Comparison of ENCODE assay signal across 18 cellular contexts in the genomic region with DNA sequence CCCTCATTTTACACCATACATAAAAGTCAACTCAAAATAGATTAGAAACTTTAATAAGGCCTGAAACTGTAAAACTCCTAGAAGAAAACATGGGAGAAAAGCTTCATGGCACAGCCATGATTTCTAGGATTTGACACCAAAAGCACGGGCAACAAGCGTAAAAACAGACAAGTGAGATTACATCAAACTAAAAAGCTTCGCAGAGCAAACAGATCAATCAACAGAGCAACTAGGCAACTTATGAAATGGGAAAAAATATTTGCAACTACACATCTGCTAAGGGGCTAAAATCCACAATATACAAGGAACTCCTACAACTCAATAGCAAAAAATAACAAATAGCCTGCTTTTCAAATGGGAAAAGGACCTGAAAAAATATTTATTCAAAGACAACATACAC. TPM values are rescaled to one million over a fixed set of nuclear protein-coding genes. Genes with fewer than 3 reads are reported as not detected.
DNase-seq lines count a peak whose midpoint lies in the region; ATAC-seq and TF ChIP-seq lines count a peak whose summit lies in the region.
"Had no signal": no experiment of that assay in that cellular context is flagged by ENCODE, and none has a peak within 500 bp of the region (broad histone marks: within the 10 kb centered on the region; RNA-seq: fewer than 3 reads in every experiment).

No MANE protein-coding gene starts in this region.

- TF ChIP-seq POLR2A in right lobe of liver (IDR thresholded peaks at IDR 0.05): no peak

- H3K27me3 Mint-ChIP-seq in natural killer cell (ENCODE audit: low read depth in 2 of 2): no peaks in the 10 kb centered on the region
- no peaks in the 10 kb centered on the region for H3K27me3 Mint-ChIP-seq in natural killer cell treated with Interleukin-12 subunit alpha and Interleukin-12 subunit beta and Interleukin-15 and Interleukin-18, amount 100 ng/mL, for 72 hours
- H3K27me3 Mint-ChIP-seq in type B pancreatic cell: no peaks in the 10 kb centered on the region

- H3K4me3 Mint-ChIP-seq in natural killer cell (peak overlapping the region; percentile 19), type B pancreatic cell (no peak overlapping the region)
- no peak overlapping the region for H3K4me3 Mint-ChIP-seq in natural killer cell treated with Interleukin-12 subunit alpha and Interleukin-12 subunit beta and Interleukin-15 and Interleukin-18, amount 100 ng/mL, for 72 hours
- H3K4me3 Mint-ChIP-seq: CD14-positive monocyte, GM23338 had no signal

- H3K27ac ChIP-seq in VCaP (peak overlapping the region; percentile 2; the same call in 1 of the 2 replicates), right lobe of liver (peak overlapping the region in 2 of 3 donors; percentile 8 to 29), right atrium auricular region (no peak overlapping the region)
- H3K27ac ChIP-seq: SK-N-MC had no signal

- peak overlapping the region; percentile 29 to 49 for H3K27ac Mint-ChIP-seq in natural killer cell
- peak overlapping the region in 1 of 2 donors; percentile 30 for H3K27ac Mint-ChIP-seq in natural killer cell treated with Interleukin-12 subunit alpha and Interleukin-12 subunit beta and Interleukin-15 and Interleukin-18, amount 100 ng/mL, for 72 hours
- peak overlapping the region; percentile 26 for H3K27ac Mint-ChIP-seq in type B pancreatic cell
- H3K27ac Mint-ChIP-seq: GM23338 had no signal

- no peak overlapping the region for H3K4me3 ChIP-seq in right lobe of liver
- H3K4me3 ChIP-seq in BE2C (ENCODE audit: low read depth, low read length): no peak overlapping the region
- H3K4me3 ChIP-seq in right atrium auricular region: no peak overlapping the region
- H3K4me3 ChIP-seq: GM23338, MG63, SK-N-MC had no signal

- H3K4me1 Mint-ChIP-seq in natural killer cell (peaks cover 78 to 82% of the 10 kb centered on the region in 2 donors), type B pancreatic cell (ENCODE audit: unreplicated experiment) (no peaks in the 10 kb centered on the region)
- peaks cover 68% of the 10 kb centered on the region in 2 donors for H3K4me1 Mint-ChIP-seq in natural killer cell treated with Interleukin-12 subunit alpha and Interleukin-12 subunit beta and Interleukin-15 and Interleukin-18, amount 100 ng/mL, for 72 hours (ENCODE audit: low read depth in 2 of 2)
- H3K4me1 Mint-ChIP-seq: GM23338 had no signal

- ATAC-seq in natural killer cell (no peak), right lobe of liver (peak in 3 of 4 donors; percentile 57 to 66 (median 58))
- no peak for ATAC-seq in natural killer cell treated with Interleukin-12 subunit alpha and Interleukin-12 subunit beta and Interleukin-15 and Interleukin-18, amount 100 ng/mL, for 72 hours
- ATAC-seq: GM23338 had no signal

- H3K36me3 Mint-ChIP-seq in natural killer cell: no peaks in the 10 kb centered on the region
- H3K36me3 Mint-ChIP-seq in natural killer cell treated with Interleukin-12 subunit alpha and Interleukin-12 subunit beta and Interleukin-15 and Interleukin-18, amount 100 ng/mL, for 72 hours: peaks cover 13% of the 10 kb centered on the region
- peaks cover 60% of the 10 kb centered on the region for H3K36me3 Mint-ChIP-seq in type B pancreatic cell

- WGBS in right lobe of liver (ENCODE audit: insufficient coverage, low coverage, low lambda C conversion rate, missing lambda C conversion rate): 26% methylated on average over 3 of the region's 3 CpGs

- no peaks in the 10 kb centered on the region for H3K36me3 ChIP-seq in right lobe of liver
- no peaks in the 10 kb centered on the region for H3K36me3 ChIP-seq in BE2C
- H3K36me3 ChIP-seq in right atrium auricular region: no peaks in the 10 kb centered on the region

- H3K9me3 Mint-ChIP-seq in natural killer cell (no peaks in the 10 kb centered on the region), type B pancreatic cell (peaks cover 6% of the 10 kb centered on the region)
- peaks cover 3% of the 10 kb centered on the region for H3K9me3 Mint-ChIP-seq in natural killer cell treated with Interleukin-12 subunit alpha and Interleukin-12 subunit beta and Interleukin-15 and Interleukin-18, amount 100 ng/mL, for 72 hours

- no peak for DNase-seq in natural killer cell
- DNase-seq in natural killer cell treated with Interleukin-12 subunit alpha and Interleukin-12 subunit beta and Interleukin-15 and Interleukin-18, amount 100 ng/mL, for 72 hours (ENCODE audit: low spot score): no peak
- no peak for DNase-seq in right lobe of liver
- no peak for DNase-seq in type B pancreatic cell (ENCODE audit: extremely low spot score, unreplicated experiment)
- DNase-seq in BE2C: no peak
- no peak for DNase-seq in AG08396 (ENCODE audit: low spot score)
- DNase-seq in right atrium auricular region (ENCODE audit: low spot score): no peak
- DNase-seq: Calu3, DMS53, Karpas-422, MG63, NCI-H1092 treated with DMSO at 0.1 percent for 48 hours, NCI-H510A treated with DMSO at 0.1 percent for 48 hours, Right ventricle myocardium superior had no signal

- TF ChIP-seq CTCF in natural killer cell (IDR thresholded peaks at IDR 0.05) (no peak), VCaP (conservative IDR thresholded peaks at IDR 0.05) (no peak), right lobe of liver (IDR thresholded peaks at IDR 0.05) (no peak), type B pancreatic cell (conservative IDR thresholded peaks at IDR 0.05) (no peak), BE2C (IDR thresholded peaks at IDR 0.05; ENCODE audit: low read depth, low read length) (no peak), right atrium auricular region (IDR thresholded peaks at IDR 0.05) (no peak)

- no peaks in the 10 kb centered on the region for H3K27me3 ChIP-seq in right lobe of liver
- H3K27me3 ChIP-seq in BE2C: no peaks in the 10 kb centered on the region
- no peaks in the 10 kb centered on the region for H3K27me3 ChIP-seq in right atrium auricular region
- H3K27me3 ChIP-seq: MG63 had no signal

- H3K9me3 ChIP-seq in right lobe of liver (no peaks in the 10 kb centered on the region), BE2C (no peaks in the 10 kb centered on the region; the same call in 1 of the 2 replicates), right atrium auricular region (peaks cover 0 to 13% of the 10 kb centered on the region in 2 donors)

- intact Hi-C loops in natural killer cell (cut with micrococcal nuclease) (no loop called here), right lobe of liver (cut with DNase I) (no loop called here)

- H3K4me1 ChIP-seq in right lobe of liver (peaks cover 0 to 35% (median 14%) of the 10 kb centered on the region in 4 donors), BE2C (no peaks in the 10 kb centered on the region), right atrium auricular region (peaks cover 0 to 17% of the 10 kb centered on the region in 2 donors)

RNA-seq across cellular contexts. Expression of a gene that starts 26.1 kb away (rescaled TPM):
- 10 to 100 TPM; 61.1 to 72.5 (median 62.8) TPM for total RNA-seq in natural killer cell
- total RNA-seq in natural killer cell treated with Interleukin-12 subunit alpha and Interleukin-12 subunit beta and Interleukin-15 and Interleukin-18, amount 100 ng/mL, for 72 hours: 10 to 100 TPM; 40.9 to 51.8 TPM
- 10 to 100 TPM; 14.3 to 22.6 (median 20.4) TPM for total RNA-seq in right lobe of liver
- total RNA-seq in type B pancreatic cell (ENCODE audit: low replicate concordance): 46.4 and 47.3 TPM in 2 replicates
- 12.6 TPM for polyA plus RNA-seq in BE2C (2012; ENCODE audit: insufficient read depth, insufficient read length, low read depth)
- total RNA-seq in right atrium auricular region: 10 to 100 TPM; 21.3 to 24.3 TPM

Comparison
In these comparisons a context has a peak if more than half of its experiments do, and no peak if none do; other contexts are left out.
1. ATAC-seq: peak in right lobe of liver (3 of 4); none in natural killer cell (0 of 3) and natural killer cell treated with Interleukin-12 subunit alpha and Interleukin-12 subunit beta and Interleukin-15 and Interleukin-18, amount 100 ng/mL, for 72 hours (0 of 2).
2. H3K27ac ChIP-seq: peak in VCaP (single experiment) and right lobe of liver (2 of 3); none in right atrium auricular region (0 of 2).